In the genomic region with DNA sequence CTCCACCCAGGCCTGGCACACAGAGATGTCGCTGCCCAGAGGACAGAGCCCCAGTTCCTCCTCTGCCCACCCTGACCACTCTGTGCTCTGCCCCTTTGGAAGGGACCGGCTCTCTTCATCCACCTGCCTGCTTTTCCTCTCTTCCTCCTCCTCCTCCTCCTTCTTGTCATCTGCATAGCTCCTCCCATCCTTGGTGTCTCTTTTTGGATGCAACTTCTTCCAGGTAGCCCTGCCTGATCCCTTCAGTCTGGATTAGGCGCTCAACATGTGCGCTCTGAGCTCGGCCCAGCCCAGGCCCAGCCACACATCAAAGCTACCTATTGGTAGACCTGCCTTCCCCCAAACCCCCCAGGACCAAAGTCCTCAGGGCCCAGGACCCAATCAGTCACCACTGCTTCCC, we compare ENCODE assay signal across 24 cellular contexts.
"Had no signal": no experiment of that assay in that cellular context is flagged by ENCODE, and none has a peak within 500 bp of the region (broad histone marks: within the 10 kb centered on the region; RNA-seq: fewer than 3 reads in every experiment).

No MANE protein-coding gene starts in this region.

- H3K27me3 ChIP-seq: MG63, Peyer's patch had no signal

- ATAC-seq: HepG2, PC-3, Right ventricle myocardium inferior, SK-N-SH treated with all-trans-retinoic acid at 6 μM for 48 hours had no signal

- H3K9me3 ChIP-seq: Peyer's patch, SJCRH30 had no signal

- H3K36me3 ChIP-seq: MG63, Peyer's patch, SJCRH30 had no signal

- H3K27ac ChIP-seq: Peyer's patch, SJCRH30 had no signal

- DNase-seq: IMR-90, Karpas-422, KG1, MG63, NCI-H1092, NCI-H1105 treated with DMSO at 0.1 percent for 48 hours, NCI-H1436, NCI-H187, NCI-H2029, NCI-H2081 treated with DMSO at 0.1 percent for 48 hours, NCI-H2171, NCI-H226, NCI-H446, NCI-H510A, NCI-H524 treated with DMSO at 0.1 percent for 48 hours, NCI-H69, NCI-H774, PC-3, Peyer's patch, SHP77 treated with DMSO at 0.1 percent for 48 hours, SJCRH30 had no signal

- H3K4me3 ChIP-seq: MG63, Peyer's patch, SJCRH30 had no signal

- H3K4me1 ChIP-seq: SJCRH30 had no signal
